In genomic region chr17:45096141-45096540, GRCh38 we compare ENCODE assay signal across 7 cellular contexts. TPM values are rescaled to one million over a fixed set of nuclear protein-coding genes. Genes with fewer than 3 reads are reported as not detected.
DNase-seq lines count a peak whose midpoint lies in the region; TF ChIP-seq lines count a peak whose summit lies in the region.

No MANE protein-coding gene starts in this region.

- no peak overlapping the region for H3K27ac ChIP-seq in endodermal cell (ENCODE audit: low read depth, low read length)

- TF ChIP-seq CTCF in GM12872 (IDR thresholded peaks at IDR 0.05; ENCODE audit: insufficient read depth, low read depth, low read length) = peak; percentile 58
- peak; percentile 75 for TF ChIP-seq CTCF in endodermal cell (conservative IDR thresholded peaks at IDR 0.05)
- peak; percentile 70 for TF ChIP-seq CTCF in retinal pigment epithelial cell (conservative IDR thresholded peaks at IDR 0.05; ENCODE audit: low read depth, low read length)

- H3K4me3 ChIP-seq in endodermal cell (ENCODE audit: low read length) (no peak overlapping the region), retinal pigment epithelial cell (ENCODE audit: low read length) (no peak overlapping the region)

- no peaks in the 10 kb centered on the region for H3K4me1 Mint-ChIP-seq in endodermal cell

- H3K27me3 ChIP-seq in endodermal cell (ENCODE audit: control insufficient read depth, insufficient read depth, low read length, poor library complexity, severe bottlenecking) = no peaks in the 10 kb centered on the region

- H3K9me3 Mint-ChIP-seq in endodermal cell = no peaks in the 10 kb centered on the region

- no peaks in the 10 kb centered on the region for H3K4me1 ChIP-seq in endodermal cell (ENCODE audit: control insufficient read depth, insufficient read depth, low read length)

- no peaks in the 10 kb centered on the region for H3K9me3 ChIP-seq in endodermal cell (ENCODE audit: control insufficient read depth, low read length)

- DNase-seq in NCI-H526 treated with DMSO at 0.1 percent for 48 hours (lab: John Stamatoyannopoulos, UW) (peak; percentile 9), endodermal cell (peak; percentile 78), retinal pigment epithelial cell (ENCODE audit: low read depth) (no peak), NCI-H2029 treated with DMSO at 0.1 percent for 48 hours (lab: John Stamatoyannopoulos, UW) (no peak), GM19238 (ENCODE audit: insufficient read length, low spot score) (no peak), NCI-H748 treated with DMSO at 0.1 percent for 48 hours (lab: John Stamatoyannopoulos, UW) (no peak)

- no peak overlapping the region for H3K9ac ChIP-seq in endodermal cell (ENCODE audit: extremely low read depth, low read length, poor library complexity, severe bottlenecking)

- H3K36me3 Mint-ChIP-seq in endodermal cell (ENCODE audit: low read depth) = peaks cover 75% of the 10 kb centered on the region

- H3K4me3 Mint-ChIP-seq in endodermal cell = no peak overlapping the region

- H3K27ac Mint-ChIP-seq in endodermal cell = peak overlapping the region; percentile 79

- no peaks in the 10 kb centered on the region for H3K27me3 Mint-ChIP-seq in endodermal cell (ENCODE audit: insufficient read depth)

- peaks cover 71% of the 10 kb centered on the region for H3K36me3 ChIP-seq in endodermal cell (ENCODE audit: control insufficient read depth, insufficient read depth, low read length)

- 87 to 89% methylated on average over 2 to 3 of the region's 3 CpGs for WGBS in endodermal cell (ENCODE audit: insufficient coverage in 1 of 2, insufficient read length in 1 of 2), 2 experiments

RNA-seq across cellular contexts. Expression of gene NMT1, which starts 35.0 kb away (rescaled TPM):
- 100 to 1,000 TPM; 122 to 136 TPM for total RNA-seq in endodermal cell
- 112 TPM for polyA plus RNA-seq in endodermal cell (2013, experiment 1 of 2)
- polyA plus RNA-seq in endodermal cell (2013, experiment 2 of 2) = 98.6 TPM

RNA-seq across cellular contexts. Expression of gene PLCD3, which starts 36.2 kb away (rescaled TPM):
- 10 to 100 TPM; 34.8 to 42.9 TPM for total RNA-seq in endodermal cell
- 16.1 TPM for polyA plus RNA-seq in endodermal cell (2013, experiment 1 of 2)
- polyA plus RNA-seq in endodermal cell (2013, experiment 2 of 2) = 20.9 TPM

RNA-seq across cellular contexts. Expression of gene ACBD4, which starts 39.3 kb away (rescaled TPM):
- 10 to 100 TPM; 17.4 to 19.5 TPM for total RNA-seq in endodermal cell
- polyA plus RNA-seq in endodermal cell (2013, experiment 1 of 2) = 6.8 TPM
- 6.0 TPM for polyA plus RNA-seq in endodermal cell (2013, experiment 2 of 2)

RNA-seq across cellular contexts. Expression of gene DCAKD, which starts 44.7 kb away (rescaled TPM):
- 10 to 100 TPM; 54.5 to 69.4 TPM for total RNA-seq in endodermal cell
- 53.1 TPM for polyA plus RNA-seq in endodermal cell (2013, experiment 1 of 2)
- polyA plus RNA-seq in endodermal cell (2013, experiment 2 of 2) = 55.4 TPM

RNA-seq across cellular contexts. Expression of gene HEXIM1, which starts 52.1 kb away (rescaled TPM):
- 10 to 100 TPM; 37.0 to 39.2 TPM for total RNA-seq in endodermal cell
- 20.1 TPM for polyA plus RNA-seq in endodermal cell (2013, experiment 1 of 2)
- 19.4 TPM for polyA plus RNA-seq in endodermal cell (2013, experiment 2 of 2)

Comparison
In these comparisons a context has a peak if more than half of its experiments do, and no peak if none do; other contexts are left out.
1. DNase-seq: peak in NCI-H526 treated with DMSO at 0.1 percent for 48 hours (single experiment) and endodermal cell (single experiment); none in retinal pigment epithelial cell (single experiment), NCI-H2029 treated with DMSO at 0.1 percent for 48 hours (single experiment), GM19238 (single experiment) and NCI-H748 treated with DMSO at 0.1 percent for 48 hours (single experiment).
2. Peak in every context shown above with its lines, with median percentiles within 50 percentile points of each other: CTCF ChIP-seq.